In genomic region chr6:48101277-48101676, GRCh38 we compare ENCODE assay signal across 14 cellular contexts. TPM values are rescaled to one million over a fixed set of nuclear protein-coding genes. Genes with fewer than 3 reads are reported as not detected.
DNase-seq lines count a peak whose midpoint lies in the region; ATAC-seq, FAIRE-seq and TF ChIP-seq lines count a peak whose summit lies in the region.
"Had no signal": no experiment of that assay in that cellular context is flagged by ENCODE, and none has a peak within 500 bp of the region (broad histone marks: within the 10 kb centered on the region; RNA-seq: fewer than 3 reads in every experiment).

No MANE protein-coding gene starts in this region.

- DNase-seq in EL = peak; percentile 5
- DNase-seq in mammary epithelial cell = peak; percentile 76
- DNase-seq in PC-9 = no peak
- no peak for DNase-seq in SK-N-DZ (ENCODE audit: low spot score)
- no peak for DNase-seq in frontal cortex (ENCODE audit: low spot score in 2 of 2)
- DNase-seq in posterior cingulate gyrus = no peak
- DNase-seq: NCI-H748 treated with DMSO at 0.1 percent for 48 hours; stimulated activated naive CD4-positive, alpha-beta T cell treated with Interleukin-2 at 50 U/mL for 16 hours; WERI-Rb-1 had no signal

- H4K20me1 ChIP-seq in mammary epithelial cell (ENCODE audit: insufficient read depth, low read length) = no peaks in the 10 kb centered on the region
- H4K20me1 ChIP-seq in PC-9 (ENCODE audit: insufficient read depth) = no peaks in the 10 kb centered on the region
- H4K20me1 ChIP-seq: BLaER1 had no signal

- POLR2A ChIA-PET in PC-9 (lab: Charles Lee; ENCODE audit: unreplicated experiment) = no interaction called here

- dilution Hi-C loops in mammary epithelial cell (cut with HindIII; ENCODE audit: low sequenced_read_pairs) = no loop called here

- H2AFZ ChIP-seq in mammary epithelial cell (ENCODE audit: low read depth, low read length) (no peak overlapping the region), PC-9 (no peak overlapping the region)

- ATAC-seq in GM21367 (IDR thresholded peaks at IDR 0.05; ENCODE audit: unreplicated experiment) (peak; percentile 90), HG03342 (IDR thresholded peaks at IDR 0.05; ENCODE audit: unreplicated experiment) (peak; percentile 80)

- H3F3A ChIP-seq in PC-9 (ENCODE audit: insufficient read depth, low read depth) = no peaks in the 10 kb centered on the region

- in situ Hi-C loops in mammary epithelial cell (cut with MboI; ENCODE audit: low sequenced_read_pairs in 2 of 2) = no loop called here

- BruUV-seq in mammary epithelial cell (replicated peaks; lab: Mats Ljungman, UMichigan) (no TSS peak), PC-9 (replicated peaks; lab: Mats Ljungman, UMichigan) (no TSS peak)

- WGBS in mammary epithelial cell (ENCODE audit: low coverage, missing lambda C conversion rate) = 77% methylated on average over 1 of the region's 1 CpG

- peak overlapping the region; percentile 8 for H3K4me2 ChIP-seq in mammary epithelial cell (ENCODE audit: insufficient read depth, low read depth, low read length)
- no peak overlapping the region for H3K4me2 ChIP-seq in PC-9
- H3K4me2 ChIP-seq: BLaER1 had no signal

- H3K27ac ChIP-seq in mammary epithelial cell (ENCODE audit: insufficient read depth, low read depth, low read length) (peak overlapping the region; percentile 33), PC-9 (no peak overlapping the region)
- H3K27ac ChIP-seq: BLaER1, WERI-Rb-1 had no signal

- TF ChIP-seq CTCF in mammary epithelial cell (conservative IDR thresholded peaks at IDR 0.05 in 1 of 2, IDR thresholded peaks at IDR 0.05 in 1 of 2; ENCODE audit: extremely low read depth in 1 of 2, insufficient read depth in 1 of 2, low read depth in 1 of 2, low read length in 2 of 2) = no peak
- TF ChIP-seq CTCF in PC-9 (conservative IDR thresholded peaks at IDR 0.05) = no peak

- intact Hi-C loops in mammary epithelial cell (cut with micrococcal nuclease) (no loop called here), PC-9 (cut with micrococcal nuclease; ENCODE audit: unreplicated experiment) (no loop called here), posterior cingulate gyrus (cut with DNase I) (no loop called here)

- H3K4me3 ChIP-seq in mammary epithelial cell (replicated peaks in 1 of 3; ENCODE audit: insufficient read depth in 1 of 3, low read depth in 2 of 3, low read length in 3 of 3) = no peak overlapping the region
- no peak overlapping the region for H3K4me3 ChIP-seq in PC-9
- H3K4me3 ChIP-seq: BLaER1, lung had no signal

- no peak for FAIRE-seq in frontal cortex (lab: Jason Lieb, UNC)
- FAIRE-seq: GM18507 had no signal

- H3K9ac ChIP-seq in mammary epithelial cell (ENCODE audit: insufficient read depth, low read length) = no peak overlapping the region
- H3K9ac ChIP-seq: BLaER1 had no signal

- H3K36me3 ChIP-seq in mammary epithelial cell (ENCODE audit: insufficient read depth, low read length) = peaks cover 11% of the 10 kb centered on the region
- no peaks in the 10 kb centered on the region for H3K36me3 ChIP-seq in PC-9 (ENCODE audit: low read depth)
- H3K36me3 ChIP-seq: BLaER1 had no signal

- H3K79me2 ChIP-seq in mammary epithelial cell (ENCODE audit: insufficient read depth, low read length) (peaks cover 67% of the 10 kb centered on the region), PC-9 (ENCODE audit: low read depth) (no peaks in the 10 kb centered on the region)

- H3K27me3 ChIP-seq in mammary epithelial cell (ENCODE audit: insufficient read depth, low read length) (no peaks in the 10 kb centered on the region), PC-9 (ENCODE audit: insufficient read depth, low read depth) (no peaks in the 10 kb centered on the region)
- H3K27me3 ChIP-seq: BLaER1 had no signal

- CTCF ChIA-PET in mammary epithelial cell (lab: Charles Lee; ENCODE audit: low non-redundant PET) = no interaction called here
- CTCF ChIA-PET in PC-9 (lab: Charles Lee) = no interaction called here

- H3K9me3 ChIP-seq in mammary epithelial cell (replicated peaks; ENCODE audit: insufficient read depth, low read length) (no peaks in the 10 kb centered on the region), PC-9 (ENCODE audit: insufficient read depth, low read depth) (no peaks in the 10 kb centered on the region)
- H3K9me3 ChIP-seq: BLaER1 had no signal

- no peaks in the 10 kb centered on the region for H3K9me2 ChIP-seq in PC-9 (ENCODE audit: insufficient read depth)

- H3K4me1 ChIP-seq in mammary epithelial cell (ENCODE audit: insufficient read depth, low read length) (peaks cover 24% of the 10 kb centered on the region), PC-9 (replicated peaks; ENCODE audit: insufficient read depth) (no peaks in the 10 kb centered on the region)
- H3K4me1 ChIP-seq: BLaER1 had no signal

RNA-seq across cellular contexts. Expression of gene PTCHD4, which starts 9.7 kb away (rescaled TPM):
- total RNA-seq in mammary epithelial cell (1 to 10 TPM; 1.2 to 1.3 TPM), PC-9 (2021) (0.15 TPM in 1 of 2 replicates, not detected in the other), frontal cortex (28.1 TPM)
- polyA plus RNA-seq in mammary epithelial cell = 0.87 TPM
- polyA minus RNA-seq in mammary epithelial cell = not detected
- 0.30 and 0.38 TPM in 2 replicates for polyA plus RNA-seq in SK-N-DZ (2014; cell fraction: cytosol; rRNA removed)
- polyA plus RNA-seq in SK-N-DZ (2014; cell fraction: nucleus; rRNA removed) = 0.27 TPM in 1 of 2 replicates, not detected in the other

Comparison
In these comparisons a context has a peak if more than half of its experiments do, and no peak if none do; other contexts are left out.
1. DNase-seq: peak in EL (single experiment) and mammary epithelial cell (single experiment); none in PC-9 (0 of 2), SK-N-DZ (single experiment), frontal cortex (0 of 2) and posterior cingulate gyrus (0 of 10).
2. RNA of gene PTCHD4, which starts 9.7 kb away (total RNA-seq): 28.1 TPM in frontal cortex (single experiment); 1.2 to 1.3 TPM in mammary epithelial cell and 0.15 TPM in PC-9; every median in the first group is over 10 times any median in the second.